In the genomic region with DNA sequence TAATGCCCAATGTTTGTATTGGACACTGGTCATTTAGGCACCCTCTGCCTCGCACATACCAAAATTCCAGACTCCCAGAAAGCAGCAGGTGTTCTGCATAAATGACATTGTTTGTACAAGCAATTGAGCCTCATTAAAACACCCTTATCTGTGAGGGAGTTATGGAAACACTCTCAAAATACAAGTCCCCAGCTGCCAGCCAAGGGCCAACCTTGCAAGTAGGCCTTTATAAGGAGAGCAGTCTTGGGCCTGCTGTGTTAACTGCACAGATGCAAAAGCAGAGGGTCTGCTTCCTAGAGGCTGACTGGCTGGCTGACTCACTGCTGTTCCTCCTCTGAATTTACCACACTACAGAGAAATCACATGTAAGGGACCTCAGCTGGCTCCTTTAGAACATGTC, we compare ENCODE assay signal across 1 cellular context.
TF ChIP-seq lines count a peak whose summit lies in the region.

No MANE protein-coding gene starts in this region.

TF ChIP-seq in HEK293, 187 proteins besides CTCF, POLR2A, EP300 and RAD21 (continued from another document and continues in another):
- TF ChIP-seq ZNF639 (tag by site-specific recombination; IDR thresholded peaks at IDR 0.05) (no peak), ZNF324 (tag by site-specific recombination; IDR thresholded peaks at IDR 0.05) (no peak), ZNF596 (tag by site-specific recombination; IDR thresholded peaks at IDR 0.05) (0 out of 2 replicates have a peak, but pooled peaks have one; percentile 50), ZBTB8A (tag by site-specific recombination; IDR thresholded peaks at IDR 0.05) (peak; percentile 64), ZNF2 (tag by site-specific recombination; IDR thresholded peaks at IDR 0.05) (0 out of 2 replicates have a peak, but pooled peaks have one; percentile 23), SCRT1 (tag by site-specific recombination; IDR thresholded peaks at IDR 0.05; ENCODE audit: borderline replicate concordance) (peak; percentile 89), ZXDB (tag by site-specific recombination; IDR thresholded peaks at IDR 0.05) (0 out of 2 replicates have a peak, but pooled peaks have one; percentile 26), SP7 (tag by site-specific recombination; IDR thresholded peaks at IDR 0.05) (no peak), TRIM28 (IDR thresholded peaks at IDR 0.05; ENCODE audit: borderline replicate concordance, low read length) (peak; percentile 63), GLIS1 (tag by site-specific recombination; IDR thresholded peaks at IDR 0.05) (peak; percentile 51; the same call in 1 of the 2 replicates), ZNF777 (tag by site-specific recombination; IDR thresholded peaks at IDR 0.05; ENCODE audit: borderline replicate concordance) (no peak), ZNF548 (tag by site-specific recombination; IDR thresholded peaks at IDR 0.05) (no peak), ZNF433 (tag by site-specific recombination; IDR thresholded peaks at IDR 0.05; ENCODE audit: low read depth) (no peak), ZBTB11 (tag by site-specific recombination; conservative IDR thresholded peaks at IDR 0.05; ENCODE audit: low read depth) (0 out of 2 replicates have a peak, but pooled peaks have one; percentile 11), HOXD13 (CRISPR knock-in tag; IDR thresholded peaks at IDR 0.05; ENCODE audit: borderline replicate concordance) (peak; percentile 38; the same call in 1 of the 2 replicates), ZBTB21 (tag by site-specific recombination; IDR thresholded peaks at IDR 0.05) (no peak), PRDM6 (tag by site-specific recombination; IDR thresholded peaks at IDR 0.05) (peak; percentile 73), OSR2 (tag by site-specific recombination; IDR thresholded peaks at IDR 0.05) (peak; percentile 79), ZNF513 (tag by site-specific recombination; IDR thresholded peaks at IDR 0.05) (no peak), ZSCAN16 (tag by site-specific recombination; IDR thresholded peaks at IDR 0.05) (0 out of 2 replicates have a peak, but pooled peaks have one; percentile 43), ZNF341 (tag by site-specific recombination; IDR thresholded peaks at IDR 0.05; ENCODE audit: low read depth) (no peak), ZNF747 (tag by site-specific recombination; IDR thresholded peaks at IDR 0.05) (no peak), ZFP69B (tag by site-specific recombination; IDR thresholded peaks at IDR 0.05) (no peak), ZNF600 (tag by site-specific recombination; IDR thresholded peaks at IDR 0.05) (peak; percentile 92), ZBTB1 (tag by site-specific recombination; IDR thresholded peaks at IDR 0.05) (no peak), ZNF132 (tag by site-specific recombination; IDR thresholded peaks at IDR 0.05; ENCODE audit: borderline replicate concordance) (no peak), ZNF423 (tag by site-specific recombination; IDR thresholded peaks at IDR 0.05) (peak; percentile 87), ZNF366 (tag by site-specific recombination; conservative IDR thresholded peaks at IDR 0.05) (no peak), YY2 (tag by site-specific recombination; IDR thresholded peaks at IDR 0.05) (no peak), ZFP37 (tag by site-specific recombination; IDR thresholded peaks at IDR 0.05) (no peak), ZIC2 (tag by site-specific recombination; IDR thresholded peaks at IDR 0.05) (peak; percentile 71), WT1 (tag by site-specific recombination; IDR thresholded peaks at IDR 0.05) (peak; percentile 96), ZNF558 (tag by site-specific recombination; IDR thresholded peaks at IDR 0.05) (0 out of 2 replicates have a peak, but pooled peaks have one; percentile 15), ZNF121 (tag by site-specific recombination; IDR thresholded peaks at IDR 0.05) (peak; percentile 8; the same call in 1 of the 2 replicates), RBAK (tag by site-specific recombination; IDR thresholded peaks at IDR 0.05) (no peak), ZNF37A (tag by site-specific recombination; IDR thresholded peaks at IDR 0.05) (no peak), ZNF843 (tag by site-specific recombination; IDR thresholded peaks at IDR 0.05) (peak; percentile 80), ZNF768 (tag by site-specific recombination; IDR thresholded peaks at IDR 0.05) (no peak), MZF1 (tag by site-specific recombination; IDR thresholded peaks at IDR 0.05; ENCODE audit: borderline replicate concordance) (peak; percentile 87; the same call in 1 of the 2 replicates)
- TF ChIP-seq, protein P1, sequence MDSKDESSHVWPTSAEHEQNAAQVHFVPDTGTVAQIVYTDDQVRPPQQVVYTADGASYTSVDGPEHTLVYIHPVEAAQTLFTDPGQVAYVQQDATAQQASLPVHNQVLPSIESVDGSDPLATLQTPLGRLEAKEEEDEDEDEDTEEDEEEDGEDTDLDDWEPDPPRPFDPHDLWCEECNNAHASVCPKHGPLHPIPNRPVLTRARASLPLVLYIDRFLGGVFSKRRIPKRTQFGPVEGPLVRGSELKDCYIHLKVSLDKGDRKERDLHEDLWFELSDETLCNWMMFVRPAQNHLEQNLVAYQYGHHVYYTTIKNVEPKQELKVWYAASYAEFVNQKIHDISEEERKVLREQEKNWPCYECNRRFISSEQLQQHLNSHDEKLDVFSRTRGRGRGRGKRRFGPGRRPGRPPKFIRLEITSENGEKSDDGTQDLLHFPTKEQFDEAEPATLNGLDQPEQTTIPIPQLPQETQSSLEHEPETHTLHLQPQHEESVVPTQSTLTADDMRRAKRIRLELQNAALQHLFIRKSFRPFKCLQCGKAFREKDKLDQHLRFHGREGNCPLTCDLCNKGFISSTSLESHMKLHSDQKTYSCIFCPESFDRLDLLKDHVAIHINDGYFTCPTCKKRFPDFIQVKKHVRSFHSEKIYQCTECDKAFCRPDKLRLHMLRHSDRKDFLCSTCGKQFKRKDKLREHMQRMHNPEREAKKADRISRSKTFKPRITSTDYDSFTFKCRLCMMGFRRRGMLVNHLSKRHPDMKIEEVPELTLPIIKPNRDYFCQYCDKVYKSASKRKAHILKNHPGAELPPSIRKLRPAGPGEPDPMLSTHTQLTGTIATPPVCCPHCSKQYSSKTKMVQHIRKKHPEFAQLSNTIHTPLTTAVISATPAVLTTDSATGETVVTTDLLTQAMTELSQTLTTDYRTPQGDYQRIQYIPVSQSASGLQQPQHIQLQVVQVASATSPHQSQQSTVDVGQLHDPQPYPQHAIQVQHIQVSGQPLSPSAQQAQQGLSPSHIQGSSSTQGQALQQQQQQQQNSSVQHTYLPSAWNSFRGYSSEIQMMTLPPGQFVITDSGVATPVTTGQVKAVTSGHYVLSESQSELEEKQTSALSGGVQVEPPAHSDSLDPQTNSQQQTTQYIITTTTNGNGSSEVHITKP (tag by site-specific recombination; IDR thresholded peaks at IDR 0.05) = peak; percentile 51
- TF ChIP-seq, protein P2, sequence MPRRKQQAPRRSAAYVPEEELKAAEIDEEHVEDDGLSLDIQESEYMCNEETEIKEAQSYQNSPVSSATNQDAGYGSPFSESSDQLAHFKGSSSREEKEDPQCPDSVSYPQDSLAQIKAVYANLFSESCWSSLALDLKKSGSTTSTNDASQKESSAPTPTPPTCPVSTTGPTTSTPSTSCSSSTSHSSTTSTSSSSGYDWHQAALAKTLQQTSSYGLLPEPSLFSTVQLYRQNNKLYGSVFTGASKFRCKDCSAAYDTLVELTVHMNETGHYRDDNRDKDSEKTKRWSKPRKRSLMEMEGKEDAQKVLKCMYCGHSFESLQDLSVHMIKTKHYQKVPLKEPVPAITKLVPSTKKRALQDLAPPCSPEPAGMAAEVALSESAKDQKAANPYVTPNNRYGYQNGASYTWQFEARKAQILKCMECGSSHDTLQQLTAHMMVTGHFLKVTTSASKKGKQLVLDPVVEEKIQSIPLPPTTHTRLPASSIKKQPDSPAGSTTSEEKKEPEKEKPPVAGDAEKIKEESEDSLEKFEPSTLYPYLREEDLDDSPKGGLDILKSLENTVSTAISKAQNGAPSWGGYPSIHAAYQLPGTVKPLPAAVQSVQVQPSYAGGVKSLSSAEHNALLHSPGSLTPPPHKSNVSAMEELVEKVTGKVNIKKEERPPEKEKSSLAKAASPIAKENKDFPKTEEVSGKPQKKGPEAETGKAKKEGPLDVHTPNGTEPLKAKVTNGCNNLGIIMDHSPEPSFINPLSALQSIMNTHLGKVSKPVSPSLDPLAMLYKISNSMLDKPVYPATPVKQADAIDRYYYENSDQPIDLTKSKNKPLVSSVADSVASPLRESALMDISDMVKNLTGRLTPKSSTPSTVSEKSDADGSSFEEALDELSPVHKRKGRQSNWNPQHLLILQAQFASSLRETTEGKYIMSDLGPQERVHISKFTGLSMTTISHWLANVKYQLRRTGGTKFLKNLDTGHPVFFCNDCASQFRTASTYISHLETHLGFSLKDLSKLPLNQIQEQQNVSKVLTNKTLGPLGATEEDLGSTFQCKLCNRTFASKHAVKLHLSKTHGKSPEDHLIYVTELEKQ (tag by site-specific recombination; IDR thresholded peaks at IDR 0.05; ENCODE audit: borderline replicate concordance) = no peak
- TF ChIP-seq, protein P3, sequence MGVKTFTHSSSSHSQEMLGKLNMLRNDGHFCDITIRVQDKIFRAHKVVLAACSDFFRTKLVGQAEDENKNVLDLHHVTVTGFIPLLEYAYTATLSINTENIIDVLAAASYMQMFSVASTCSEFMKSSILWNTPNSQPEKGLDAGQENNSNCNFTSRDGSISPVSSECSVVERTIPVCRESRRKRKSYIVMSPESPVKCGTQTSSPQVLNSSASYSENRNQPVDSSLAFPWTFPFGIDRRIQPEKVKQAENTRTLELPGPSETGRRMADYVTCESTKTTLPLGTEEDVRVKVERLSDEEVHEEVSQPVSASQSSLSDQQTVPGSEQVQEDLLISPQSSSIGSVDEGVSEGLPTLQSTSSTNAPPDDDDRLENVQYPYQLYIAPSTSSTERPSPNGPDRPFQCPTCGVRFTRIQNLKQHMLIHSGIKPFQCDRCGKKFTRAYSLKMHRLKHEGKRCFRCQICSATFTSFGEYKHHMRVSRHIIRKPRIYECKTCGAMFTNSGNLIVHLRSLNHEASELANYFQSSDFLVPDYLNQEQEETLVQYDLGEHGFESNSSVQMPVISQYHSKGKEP (tag by site-specific recombination; IDR thresholded peaks at IDR 0.05) = peak; percentile 31; the same call in 1 of the 2 replicates
